In genomic region chr15:59174846-59175831, GRCh38 we compare ENCODE assay signal across 9 cellular contexts. TPM values are rescaled to one million over a fixed set of nuclear protein-coding genes. Genes with fewer than 3 reads are reported as not detected.
A peak's percentile ranks its signal among the peaks of the same experiment; 100 is the strongest.
DNase-seq lines count a peak whose midpoint lies in the region; ATAC-seq, FAIRE-seq and TF ChIP-seq lines count a peak whose summit lies in the region.
"Had no signal": no experiment of that assay in that cellular context is flagged by ENCODE, and none has a peak within 500 bp of the region (broad histone marks: within the 10 kb centered on the region; RNA-seq: fewer than 3 reads in every experiment).

No MANE protein-coding gene starts in this region.

- no peaks in the 10 kb centered on the region for H4K20me1 ChIP-seq in K562 (replicated peaks; ENCODE audit: control insufficient read depth, insufficient read depth, low read length)

- no peak for TF ChIP-seq POLR2A in K562 (conservative IDR thresholded peaks at IDR 0.05)

- DNase-seq in LHCN-M2 (ENCODE audit: low read depth) (peak; percentile 88), SK-MEL-5 (ENCODE audit: low read depth, low spot score) (peak; percentile 91), K562 (ENCODE audit: extremely low read depth in 1 of 4, low spot score in 3 of 4) (peak; percentile 51 to 64 (median 57)), inferior parietal cortex (ENCODE audit: extremely low spot score) (peak; percentile 80), GM19238 (ENCODE audit: insufficient read length, low spot score) (no peak)
- peak; percentile 1 to 31 for DNase-seq in stimulated activated CD4-positive, alpha-beta T cell treated with anti-CD3 and anti-CD28 coated beads, Interleukin-12 subunit alpha, Interleukin-12 subunit beta, amount 100 ng/mL, for 24 hours (ENCODE audit: low read depth in 2 of 2)

- H3K36me3 ChIP-seq in K562 (ENCODE audit: control insufficient read depth, insufficient read depth, low read length): no peaks in the 10 kb centered on the region
- H3K36me3 ChIP-seq: neutrophil had no signal

- under 1% methylated on average over 10 of the region's 10 CpGs for WGBS in K562 (ENCODE audit: insufficient coverage, low coverage, missing lambda C conversion rate)

- no peaks in the 10 kb centered on the region for H3K9me3 ChIP-seq in K562 (replicated peaks; ENCODE audit: control insufficient read depth, insufficient read depth, low read depth, low read length)
- H3K9me3 ChIP-seq: neutrophil had no signal

- ATAC-seq in K562: peak; percentile 98

- no peak overlapping the region for H3K9ac ChIP-seq in K562 (ENCODE audit: insufficient read depth in 1 of 2, low read depth in 2 of 2, low read length in 2 of 2)

- H3K9me1 ChIP-seq in K562 (ENCODE audit: control insufficient read depth, insufficient read depth, low read length): no peaks in the 10 kb centered on the region

- 0 out of 2 replicates have a peak overlapping the region, but pooled peaks have one; percentile 12 for H3K4me2 ChIP-seq in K562 (ENCODE audit: insufficient read depth, low read length)

- H3K27me3 ChIP-seq in K562 (ENCODE audit: control insufficient read depth in 2 of 2, insufficient read depth in 2 of 2, low read length in 2 of 2): peaks cover 24 to 38% of the 10 kb centered on the region in 2 experiments

- TF ChIP-seq RAD21 in K562 (CRISPR knock-in tag; conservative IDR thresholded peaks at IDR 0.05 in 1 of 2, IDR thresholded peaks at IDR 0.05 in 1 of 2): peak in 1 of 2 experiments; percentile 73; a peak in 3 of 4 replicates

- CTCF ChIA-PET in K562 (lab: Yijun Ruan, JAX; ENCODE audit: low intra/inter-chr PET ratio): interaction anchor here (0.5 to 1.5 kb wide), 3 partner anchors 37 to 505 kb away, joined by 3 to 7 read pairs (median 4); no protein-coding TSS in a partner anchor

- no peaks in the 10 kb centered on the region for H3K79me2 ChIP-seq in K562 (ENCODE audit: control insufficient read depth, insufficient read depth, low read length)

- H3K27ac ChIP-seq in 22Rv1: no peak overlapping the region
- H3K27ac ChIP-seq in K562 (ENCODE audit: extremely low read depth, low read depth, low read length): no peak overlapping the region
- H3K27ac ChIP-seq: neutrophil had no signal

- POLR2A ChIA-PET in K562 (lab: Yijun Ruan, JAX): interaction anchor here (0.7 kb wide), 1 partner anchor 26 kb away, joined by 3 read pairs; no protein-coding TSS in a partner anchor

- no TSS peak for BruUV-seq in K562 (replicated peaks; lab: Mats Ljungman, UMichigan)

- peak; percentile 90 for FAIRE-seq in K562 (lab: Jason Lieb, UNC)

- no peak overlapping the region for H3K4me3 ChIP-seq in K562

- intact Hi-C loops in K562 (cut with micrococcal nuclease): no loop called here

- peaks cover 0 to 2% of the 10 kb centered on the region in 2 experiments; a peak in 1 of 5 replicates for H3K4me1 ChIP-seq in K562 (replicated peaks in 1 of 2; ENCODE audit: control insufficient read depth in 2 of 2, insufficient read depth in 2 of 2, low read length in 2 of 2)

- TF ChIP-seq CTCF in 22Rv1 (IDR thresholded peaks at IDR 0.05): peak; percentile 74
- TF ChIP-seq CTCF in GM12872 (IDR thresholded peaks at IDR 0.05; ENCODE audit: insufficient read depth, low read depth, low read length): peak; percentile 74
- TF ChIP-seq CTCF in K562 (IDR thresholded peaks at IDR 0.05 in 2 of 3, conservative IDR thresholded peaks at IDR 0.05 in 1 of 3; ENCODE audit: insufficient read depth in 2 of 3, low read depth in 1 of 3, low read length in 3 of 3): peak; percentile 63 to 73 (median 69); a peak in 5 of 6 replicates

- H2AFZ ChIP-seq in K562 (ENCODE audit: low read depth, low read length): peak overlapping the region; percentile 35; the same call in 1 of the 2 replicates

- in situ Hi-C loops in SK-MEL-5 (cut with HindIII; ENCODE audit: low pct_unique_long_range_greater_than_20kb, low sequenced_read_pairs) (no loop called here), K562 (cut with MboI) (no loop called here)

- no peak for TF ChIP-seq EP300 in K562 (IDR thresholded peaks at IDR 0.05; ENCODE audit: low read length)

TF ChIP-seq in K562, 482 proteins besides CTCF, POLR2A, EP300 and RAD21 (continues in another document):
- TF ChIP-seq EGR1 (conservative IDR thresholded peaks at IDR 0.05) (0 out of 2 replicates have a peak, but pooled peaks have one; percentile 24), SAFB2 (IDR thresholded peaks at IDR 0.05; ENCODE audit: borderline replicate concordance, low read depth, low read length, severe bottlenecking) (no peak), FOXA1 (IDR thresholded peaks at IDR 0.05; ENCODE audit: borderline replicate concordance) (no peak), KDM1A (IDR thresholded peaks at IDR 0.05) (no peak), ZSCAN29 (IDR thresholded peaks at IDR 0.05) (no peak), MYC (IDR thresholded peaks at IDR 0.05; ENCODE audit: low read depth, low read length) (no peak), MYC (CRISPR knock-in tag; IDR thresholded peaks at IDR 0.05; ENCODE audit: borderline replicate concordance, low read depth) (no peak), ZBTB11 (CRISPR knock-in tag; IDR thresholded peaks at IDR 0.05) (no peak), ZNF41 (CRISPR knock-in tag; conservative IDR thresholded peaks at IDR 0.05) (no peak), NCOR1 (IDR thresholded peaks at IDR 0.05) (no peak), ZNF347 (CRISPR knock-in tag; IDR thresholded peaks at IDR 0.05; ENCODE audit: low read depth) (no peak), E2F8 (IDR thresholded peaks at IDR 0.05; ENCODE audit: low read depth, partially characterized antibody) (no peak), SREBF1 (IDR thresholded peaks at IDR 0.05; ENCODE audit: borderline replicate concordance, low read depth, low read length) (no peak)

RNA-seq across cellular contexts. Expression of gene LDHAL6B, which starts 31.5 kb away (rescaled TPM):
- total RNA-seq in LHCN-M2 (2014; rRNA removed): not detected in 2 replicates
- not detected for polyA plus RNA-seq in LHCN-M2 (2012)
- total RNA-seq in SK-MEL-5 (2014; rRNA removed; shearing (Covaris generic)): not detected in 2 replicates
- not detected in 2 replicates for polyA plus RNA-seq in SK-MEL-5 (2015; cell fraction: cytosol; rRNA removed)
- not detected in 2 replicates for polyA plus RNA-seq in SK-MEL-5 (2015; cell fraction: nucleus; rRNA removed)
- total RNA-seq in K562 (2011; cell fraction: chromatin; rRNA removed; ENCODE audit: low replicate concordance): not detected in 2 replicates
- total RNA-seq in K562 (2011; cell fraction: nucleolus; rRNA removed): not detected in 2 replicates
- not detected in 2 replicates for total RNA-seq in K562 (2011; cell fraction: nucleoplasm; rRNA removed)
- total RNA-seq in K562 (2014; rRNA removed): not detected in 2 replicates
- total RNA-seq in K562 (2014; rRNA removed; fragmentation: Illumina TruSeq; extraction: Trizol): not detected in 2 replicates
- total RNA-seq in K562 (2015; rRNA removed; fragmentation: Illumina TruSeq; extraction: Trizol): not detected in 2 replicates
- not detected in 2 replicates for total RNA-seq in K562 (2021)
- polyA plus RNA-seq in K562 (2011; rRNA removed): not detected in 2 replicates
- polyA plus RNA-seq in K562 (2011; cell fraction: cytosol; rRNA removed): not detected in 2 replicates
- not detected in 2 replicates for polyA plus RNA-seq in K562 (2011; cell fraction: nucleus; rRNA removed)
- not detected in 2 replicates for polyA plus RNA-seq in K562 (2012)
- polyA plus RNA-seq in K562 (2014; fragmentation: Illumina TruSeq; extraction: Trizol): not detected in 2 replicates
- polyA plus RNA-seq in K562 (2014; fragmentation: Nextera tagmentation; extraction: Ambion mirVana): not detected
- polyA plus RNA-seq in K562 (2014; rRNA removed): not detected in 2 replicates
- polyA minus RNA-seq in K562 (2011; rRNA and poly(A)+ RNA removed): not detected in 2 replicates
- polyA minus RNA-seq in K562 (2011; cell fraction: cytosol; rRNA and poly(A)+ RNA removed): not detected in 2 replicates
- not detected in 2 replicates for polyA minus RNA-seq in K562 (2011; cell fraction: nucleus; rRNA and poly(A)+ RNA removed)
